8 cellular contexts compared by ENCODE assay signal in the genomic region with DNA sequence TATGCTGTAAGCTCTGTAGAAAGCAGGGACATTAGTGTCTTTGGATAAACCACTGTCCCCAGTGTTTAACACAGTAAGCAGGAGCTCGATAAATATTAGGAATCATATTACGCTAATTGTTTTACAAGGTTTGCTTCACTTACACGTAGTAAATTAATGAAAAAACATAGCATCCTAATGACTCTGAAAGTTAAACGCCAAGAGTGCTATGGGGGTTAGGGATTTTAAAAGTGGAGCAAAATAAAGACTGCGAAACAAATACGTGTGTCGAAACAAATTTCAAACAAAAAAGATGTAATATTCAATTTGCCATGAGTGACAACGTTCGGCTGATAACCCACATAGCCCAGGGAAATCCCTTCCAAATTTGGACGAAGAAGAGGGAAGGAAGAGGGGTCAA. TPM values are rescaled to one million over a fixed set of nuclear protein-coding genes. Genes with fewer than 3 reads are reported as not detected.
DNase-seq lines count a peak whose midpoint lies in the region; ATAC-seq and TF ChIP-seq lines count a peak whose summit lies in the region.
"Not testable (repeated sequence)": the region's sequence is repeated elsewhere in the genome, so short reads cannot be mapped to it uniquely, and the experiment has no call there.

No MANE protein-coding gene starts in this region.

- H3K4me1 Mint-ChIP-seq in activated naive CD4-positive, alpha-beta T cell treated with anti-CD3 and anti-CD28 coated beads, Interleukin-2, amount 10 ng/mL, durations not matched to agents 7 days and 5 days: peaks cover 30% of the 10 kb centered on the region
- peaks cover 12 to 31% (median 26%) of the 10 kb centered on the region in 4 donors for H3K4me1 Mint-ChIP-seq in naive thymus-derived CD8-positive, alpha-beta T cell

- POLR2A ChIA-PET in AG04449 (lab: Yijun Ruan, JAX): interaction anchor here (0.8 kb wide), 1 partner anchor 133 kb away, joined by 3 read pairs; a partner anchor contains a TSS
- POLR2A ChIA-PET in naive thymus-derived CD8-positive, alpha-beta T cell (lab: Charles Lee): interaction anchor here (0.7 to 1.0 kb wide), 3 partner anchors 134 to 377 kb away, joined by 3 to 4 read pairs (median 3); a partner anchor contains a TSS

- in situ Hi-C loops in HAP-1 (cut with MboI; ENCODE audit: low sequenced_read_pairs): loop anchor here (25.0 kb wide), 1 partner anchor 118 kb away; no protein-coding TSS in a partner anchor

- TF ChIP-seq CTCF in AG04449 (IDR thresholded peaks at IDR 0.05; ENCODE audit: insufficient read depth, low read length, missing control alignments); hepatocyte (IDR thresholded peaks at IDR 0.05; ENCODE audit: poor library complexity); spleen (IDR thresholded peaks at IDR 0.05 in 8 of 11, conservative IDR thresholded peaks at IDR 0.05 in 3 of 11): not testable (repeated sequence)

- CTCF ChIA-PET in AG04449 (lab: Yijun Ruan, JAX): interaction anchor here (1.7 kb wide), 1 partner anchor 369 kb away, joined by 3 read pairs; no protein-coding TSS in a partner anchor
- CTCF ChIA-PET in activated naive CD4-positive, alpha-beta T cell treated with anti-CD3 and anti-CD28 coated beads, Interleukin-2, amount 10 ng/mL, durations not matched to agents 7 days and 5 days (lab: Charles Lee): not testable (repeated sequence)

- peak overlapping the region; percentile 90 for H3K27ac Mint-ChIP-seq in activated naive CD4-positive, alpha-beta T cell treated with anti-CD3 and anti-CD28 coated beads, Interleukin-2, amount 10 ng/mL, durations not matched to agents 7 days and 5 days
- peak overlapping the region; percentile 99 to 100 (median 100) for H3K27ac Mint-ChIP-seq in naive thymus-derived CD8-positive, alpha-beta T cell

- intact Hi-C loops in spleen (cut with DNase I; ENCODE audit: low total_unique reads): not testable (repeated sequence)

- DNase-seq in AG04449 (ENCODE audit: low read depth, low spot score); HAP-1 (ENCODE audit: low spot score in 2 of 2); SJCRH30; activated naive CD4-positive, alpha-beta T cell treated with anti-CD3 and anti-CD28 coated beads, Interleukin-2, amount 10 ng/mL, durations not matched to agents 7 days and 5 days; effector memory CD4-positive, alpha-beta T cell; hepatocyte (ENCODE audit: low spot score); spleen: not testable (repeated sequence)
- DNase-seq in naive thymus-derived CD8-positive, alpha-beta T cell: peak in 1 of 10 donors; percentile 15

- H3K79me2 ChIP-seq in hepatocyte: not testable (repeated sequence)

- H3K9me3 Mint-ChIP-seq in activated naive CD4-positive, alpha-beta T cell treated with anti-CD3 and anti-CD28 coated beads, Interleukin-2, amount 10 ng/mL, durations not matched to agents 7 days and 5 days; naive thymus-derived CD8-positive, alpha-beta T cell: not testable (repeated sequence)

- H3K27ac ChIP-seq in SJCRH30 (peak overlapping the region; percentile 90), hepatocyte (peak overlapping the region; percentile 67), spleen (peak overlapping the region in 7 of 8 donors; percentile 4 to 94 (median 87))
- peak overlapping the region; percentile 82 for H3K27ac ChIP-seq in effector memory CD4-positive, alpha-beta T cell (ENCODE audit: insufficient read depth, low read length, poor library complexity, severe bottlenecking)

- not testable (repeated sequence) for H3K4me1 ChIP-seq in HAP-1; SJCRH30; effector memory CD4-positive, alpha-beta T cell (ENCODE audit: control insufficient read depth, insufficient read depth, low read length, poor library complexity, severe bottlenecking); hepatocyte (ENCODE audit: insufficient read depth)
- peaks cover 0 to 28% (median 14%) of the 10 kb centered on the region in 6 donors for H3K4me1 ChIP-seq in spleen

- H3K36me3 Mint-ChIP-seq in activated naive CD4-positive, alpha-beta T cell treated with anti-CD3 and anti-CD28 coated beads, Interleukin-2, amount 10 ng/mL, durations not matched to agents 7 days and 5 days: not testable (repeated sequence)
- H3K36me3 Mint-ChIP-seq in naive thymus-derived CD8-positive, alpha-beta T cell: peaks cover 0 to 18% (median 0%) of the 10 kb centered on the region in 3 donors

- H3K4me3 Mint-ChIP-seq in activated naive CD4-positive, alpha-beta T cell treated with anti-CD3 and anti-CD28 coated beads, Interleukin-2, amount 10 ng/mL, durations not matched to agents 7 days and 5 days: peak overlapping the region; percentile 83
- peak overlapping the region; percentile 94 to 100 (median 96) for H3K4me3 Mint-ChIP-seq in naive thymus-derived CD8-positive, alpha-beta T cell

- not testable (repeated sequence) for H3K27me3 ChIP-seq in HAP-1 (ENCODE audit: low read depth); SJCRH30; effector memory CD4-positive, alpha-beta T cell (replicated peaks; ENCODE audit: control insufficient read depth, insufficient read depth, low read length, poor library complexity, severe bottlenecking); hepatocyte; spleen (replicated peaks in 1 of 7)

- H3K9me2 ChIP-seq in hepatocyte (replicated peaks; ENCODE audit: insufficient read depth): not testable (repeated sequence)

- not testable (repeated sequence) for ATAC-seq in naive thymus-derived CD8-positive, alpha-beta T cell

- peak overlapping the region; percentile 63 for H3K4me2 ChIP-seq in hepatocyte

- H3K36me3 ChIP-seq in HAP-1 (replicated peaks); SJCRH30; effector memory CD4-positive, alpha-beta T cell (ENCODE audit: control insufficient read depth, insufficient read depth, low read length); hepatocyte (replicated peaks; ENCODE audit: insufficient read depth, low read depth): not testable (repeated sequence)
- peaks cover 0 to 23% (median 3%) of the 10 kb centered on the region in 6 donors for H3K36me3 ChIP-seq in spleen

- H3K27me3 Mint-ChIP-seq in activated naive CD4-positive, alpha-beta T cell treated with anti-CD3 and anti-CD28 coated beads, Interleukin-2, amount 10 ng/mL, durations not matched to agents 7 days and 5 days; naive thymus-derived CD8-positive, alpha-beta T cell: not testable (repeated sequence)

- peak overlapping the region; percentile 63 for H2AFZ ChIP-seq in hepatocyte

- not testable (repeated sequence) for TF ChIP-seq POLR2A in spleen (IDR thresholded peaks at IDR 0.05)

- H4K20me1 ChIP-seq in hepatocyte (ENCODE audit: insufficient read depth, poor library complexity, severe bottlenecking): not testable (repeated sequence)

- WGBS in hepatocyte (ENCODE audit: low lambda C conversion rate, missing lambda C conversion rate): 52% methylated on average over 10 of the region's 10 CpGs
- WGBS in spleen, 5 donors: 50 to 58% (median 52%) methylated on average over 9 to 10 of the region's 10 CpGs

- H3K9me3 ChIP-seq in HAP-1; SJCRH30 (replicated peaks); effector memory CD4-positive, alpha-beta T cell (ENCODE audit: control insufficient read depth, low read length); hepatocyte (ENCODE audit: low read depth); spleen: not testable (repeated sequence)

- H3K4me3 ChIP-seq in AG04449 (ENCODE audit: low read depth, low read length) (peak overlapping the region; percentile 63), HAP-1 (peak overlapping the region; percentile 63), SJCRH30 (peak overlapping the region; percentile 99), hepatocyte (peak overlapping the region; percentile 1), spleen (peak overlapping the region in 7 of 8 donors; percentile 48 to 74 (median 54))
- peak overlapping the region; percentile 45 for H3K4me3 ChIP-seq in effector memory CD4-positive, alpha-beta T cell (ENCODE audit: insufficient read depth, low read depth, low read length, poor library complexity, severe bottlenecking)

RNA-seq across cellular contexts. Expression of a gene that starts 37.9 kb away (rescaled TPM):
- 19.1 and 23.2 TPM in 2 replicates for total RNA-seq in SJCRH30 (2014; rRNA removed; shearing (Covaris generic))
- 16.0 and 26.1 TPM in 2 replicates for total RNA-seq in hepatocyte
- polyA plus RNA-seq in hepatocyte: 25.8 and 39.1 TPM in 2 replicates
- 100 to 1,000 TPM; 292 to 325 TPM for total RNA-seq in naive thymus-derived CD8-positive, alpha-beta T cell
- 1 to 10 TPM; 5.2 to 6.0 (median 5.3) TPM for polyA plus RNA-seq in naive thymus-derived CD8-positive, alpha-beta T cell
- 100 to 1,000 TPM in 6 of 7 donors, 10 to 100 TPM in 1; 86.6 to 470 (median 154) TPM for total RNA-seq in spleen
- 10 to 100 TPM; 16.5 to 26.4 (median 22.5) TPM for polyA plus RNA-seq in spleen

Comparison
In these comparisons a context has a peak if more than half of its experiments do, and no peak if none do; other contexts are left out.
1. H3K4me3 ChIP-seq: peak in every context shown above with its lines; median percentile 99 in SJCRH30; 63 in AG04449; 63 in HAP-1; 54 in spleen; 45 in effector memory CD4-positive, alpha-beta T cell; 1 in hepatocyte.